In genomic region chr2:26460613-26461031, GRCh38 we compare ENCODE assay signal across 16 cellular contexts. TPM values are rescaled to one million over a fixed set of nuclear protein-coding genes. Genes with fewer than 3 reads are reported as not detected.
"Had no signal": no experiment of that assay in that cellular context is flagged by ENCODE, and none has a peak within 500 bp of the region (broad histone marks: within the 10 kb centered on the region; RNA-seq: fewer than 3 reads in every experiment).

No MANE protein-coding gene starts in this region.

- ATAC-seq: activated T-helper 17 cell treated with anti-CD3 and anti-CD28 coated beads, Interleukin-2, amount 50 U/mL, for 72 hours; heart left ventricle; left colon; SK-N-SH treated with all-trans-retinoic acid at 6 μM for 48 hours had no signal

- H3K27me3 ChIP-seq: brain microvascular endothelial cell, heart left ventricle, neutrophil, suprapubic skin had no signal

- H3K36me3 ChIP-seq: brain microvascular endothelial cell, heart left ventricle, neutrophil, suprapubic skin had no signal

- DNase-seq: activated CD4-positive, alpha-beta T cell treated with anti-CD3 and anti-CD28 coated beads, Interleukin-2, amount 50 U/mL, for 48 hours; anterior cingulate cortex; brain microvascular endothelial cell; heart left ventricle; mammary epithelial cell; naive B cell; retina; T-helper 1 cell; T1000 had no signal

- H3K4me3 ChIP-seq: heart left ventricle, suprapubic skin had no signal

- H3K27ac ChIP-seq: brain microvascular endothelial cell, heart left ventricle, suprapubic skin had no signal

- H3K9me3 ChIP-seq: heart left ventricle, neutrophil, suprapubic skin had no signal

RNA-seq across cellular contexts. Expression of gene OTOF, which starts 17.3 kb away (rescaled TPM):
- total RNA-seq: epithelial cell of proximal tubule, left colon, mammary epithelial cell had no signal
- polyA plus RNA-seq: mammary epithelial cell had no signal

RNA-seq across cellular contexts. Expression of gene DRC1, which starts 58.9 kb away (rescaled TPM):
- total RNA-seq: activated T-helper 17 cell treated with anti-CD3 and anti-CD28 coated beads, Interleukin-2, amount 50 U/mL, for 72 hours; epithelial cell of proximal tubule; left colon; mononuclear cell had no signal
- polyA plus RNA-seq: mammary epithelial cell had no signal
